Comparison of ENCODE assay signal across 1 cellular context in the genomic region with DNA sequence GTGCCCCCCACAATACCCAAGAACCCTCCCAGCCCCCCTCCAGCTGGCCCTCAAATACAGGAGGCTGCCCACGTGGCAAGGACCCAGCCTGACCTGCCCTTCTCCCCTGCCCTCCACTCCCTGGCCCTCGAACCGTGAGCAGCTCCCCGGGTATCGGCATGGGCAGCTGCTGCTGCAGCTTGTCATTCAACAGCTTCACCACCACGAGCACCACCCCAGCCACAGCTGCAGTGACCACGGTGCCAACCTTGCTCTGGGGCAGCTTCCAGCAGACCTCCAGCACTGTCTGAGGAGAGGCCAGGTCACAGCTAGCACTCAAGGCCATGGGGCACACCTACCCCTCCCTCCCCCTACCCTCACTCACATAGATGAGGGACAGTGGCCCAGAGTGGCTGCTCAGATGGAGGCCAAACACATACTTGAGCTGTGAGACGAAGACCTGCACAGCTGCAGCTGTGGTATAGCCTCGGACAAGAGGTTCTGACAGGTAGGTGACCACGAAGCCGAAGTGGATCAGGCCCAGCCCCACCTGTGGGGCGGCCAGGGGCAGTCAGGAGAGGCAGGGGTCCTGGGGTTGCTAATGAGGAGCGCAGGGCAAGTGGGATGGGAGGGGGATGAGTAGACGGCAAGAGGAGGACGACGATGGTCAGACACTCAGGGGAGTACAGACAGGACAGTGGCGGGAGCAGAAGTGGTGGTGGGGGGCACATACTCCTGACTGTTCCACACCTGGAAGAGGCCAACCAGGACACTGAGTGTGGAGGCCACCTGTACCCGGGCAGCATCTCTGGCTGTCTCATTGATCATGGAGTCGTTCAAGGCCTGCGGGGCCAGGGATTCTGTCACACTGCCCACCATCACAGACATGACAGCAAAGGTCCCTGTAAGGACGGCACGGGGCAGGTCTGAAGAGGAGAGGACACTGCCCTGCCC.
TF ChIP-seq lines count a peak whose summit lies in the region.

No MANE protein-coding gene starts in this region.

TF ChIP-seq in IMR-90, 13 proteins besides CTCF, POLR2A, EP300 and RAD21:
- TF ChIP-seq CEBPB (IDR thresholded peaks at IDR 0.05; ENCODE audit: low read depth, low read length), result no peak
- TF ChIP-seq NFE2L2 (IDR thresholded peaks at IDR 0.05; ENCODE audit: low read depth, low read length), result no peak
- TF ChIP-seq CHD1 (IDR thresholded peaks at IDR 0.05; ENCODE audit: low read depth, low read length), result no peak
- no peak for TF ChIP-seq SMC3 (IDR thresholded peaks at IDR 0.05; ENCODE audit: low read depth, low read length)
- no peak for TF ChIP-seq MAZ (IDR thresholded peaks at IDR 0.05; ENCODE audit: borderline replicate concordance, low read depth, low read length)
- no peak for TF ChIP-seq MXI1 (IDR thresholded peaks at IDR 0.05; ENCODE audit: borderline replicate concordance, low read depth, low read length)
- TF ChIP-seq RFX5 (IDR thresholded peaks at IDR 0.05; ENCODE audit: low read depth, low read length), result no peak
